21 cellular contexts compared by ENCODE assay signal in the genomic region with DNA sequence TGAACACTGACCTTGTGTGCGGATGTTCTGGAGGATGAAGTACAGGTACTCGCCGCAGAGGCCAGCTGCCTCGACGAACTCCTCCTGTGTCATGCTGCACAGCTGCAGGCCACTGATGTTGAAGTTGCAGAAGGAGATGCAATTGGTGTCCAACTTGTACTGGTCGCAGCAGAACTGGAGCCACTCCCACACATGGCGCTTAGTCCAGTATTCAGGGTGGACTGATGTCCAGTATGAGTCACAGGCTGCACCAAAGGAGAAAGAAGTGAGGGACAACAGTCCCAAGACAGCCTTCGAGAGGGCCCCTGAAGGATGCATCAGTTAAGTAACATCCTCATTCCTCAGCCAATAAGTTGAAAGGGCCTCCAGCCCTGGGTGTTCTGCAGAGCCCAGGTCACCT. TPM values are rescaled to one million over a fixed set of nuclear protein-coding genes. Genes with fewer than 3 reads are reported as not detected.
"Had no signal": no experiment of that assay in that cellular context is flagged by ENCODE, and none has a peak within 500 bp of the region (broad histone marks: within the 10 kb centered on the region; RNA-seq: fewer than 3 reads in every experiment).

No MANE protein-coding gene starts in this region.

- H3K9me3 ChIP-seq: SJCRH30 had no signal

- H3K4me3 ChIP-seq: PC-9, SJCRH30, SK-N-MC had no signal

- H3K36me3 ChIP-seq: brain microvascular endothelial cell, SJCRH30, WERI-Rb-1 had no signal

- H3K4me1 Mint-ChIP-seq: activated CD4-positive, alpha-beta memory T cell treated with anti-CD3 and anti-CD28 coated beads, Interleukin-2, amount 10 ng/mL, durations not matched to agents 7 days and 5 days; activated CD8-positive, alpha-beta memory T cell treated with anti-CD3 and anti-CD28 coated beads, Interleukin-2, amount 10 ng/mL, durations not matched to agents 7 days and 5 days; activated naive CD8-positive, alpha-beta T cell treated with anti-CD3 and anti-CD28 coated beads for 36 hours; activated T-helper 17 cell treated with anti-CD3 and anti-CD28 coated beads, Interleukin-2, amount 50 U/mL, for 72 hours had no signal

- H2AFZ ChIP-seq: PC-9 had no signal

- H3K27ac ChIP-seq: brain microvascular endothelial cell, PC-9, SJCRH30, SK-N-MC, WERI-Rb-1 had no signal

- H3K4me3 Mint-ChIP-seq: activated CD4-positive, alpha-beta memory T cell treated with anti-CD3 and anti-CD28 coated beads, Interleukin-2, amount 10 ng/mL, durations not matched to agents 7 days and 5 days; activated CD8-positive, alpha-beta memory T cell treated with anti-CD3 and anti-CD28 coated beads, Interleukin-2, amount 10 ng/mL, durations not matched to agents 7 days and 5 days; activated naive CD8-positive, alpha-beta T cell treated with anti-CD3 and anti-CD28 coated beads for 36 hours; activated T-cell treated with anti-CD3 and anti-CD28 coated beads, Interleukin-2, amount 50 U/mL, for 72 hours; activated T-helper 17 cell treated with anti-CD3 and anti-CD28 coated beads, Interleukin-2, amount 50 U/mL, for 72 hours had no signal

- H3K4me2 ChIP-seq: PC-9 had no signal

- H3K4me1 ChIP-seq: SJCRH30 had no signal

- H3K9me3 Mint-ChIP-seq: activated CD4-positive, alpha-beta memory T cell treated with anti-CD3 and anti-CD28 coated beads, Interleukin-2, amount 10 ng/mL, durations not matched to agents 7 days and 5 days; activated naive CD8-positive, alpha-beta T cell treated with anti-CD3 and anti-CD28 coated beads for 36 hours; activated T-cell treated with anti-CD3 and anti-CD28 coated beads, Interleukin-2, amount 50 U/mL, for 72 hours; activated T-helper 17 cell treated with anti-CD3 and anti-CD28 coated beads, Interleukin-2, amount 50 U/mL, for 72 hours had no signal

- H3K27me3 Mint-ChIP-seq: activated naive CD8-positive, alpha-beta T cell treated with anti-CD3 and anti-CD28 coated beads for 36 hours had no signal

- H3K36me3 Mint-ChIP-seq: activated CD8-positive, alpha-beta memory T cell treated with anti-CD3 and anti-CD28 coated beads, Interleukin-2, amount 10 ng/mL, durations not matched to agents 7 days and 5 days; activated naive CD8-positive, alpha-beta T cell treated with anti-CD3 and anti-CD28 coated beads for 36 hours had no signal

- H3K27ac Mint-ChIP-seq: activated CD4-positive, alpha-beta memory T cell treated with anti-CD3 and anti-CD28 coated beads, Interleukin-2, amount 10 ng/mL, durations not matched to agents 7 days and 5 days; activated CD8-positive, alpha-beta memory T cell treated with anti-CD3 and anti-CD28 coated beads, Interleukin-2, amount 10 ng/mL, durations not matched to agents 7 days and 5 days; activated naive CD8-positive, alpha-beta T cell treated with anti-CD3 and anti-CD28 coated beads for 36 hours; activated T-cell treated with anti-CD3 and anti-CD28 coated beads, Interleukin-2, amount 50 U/mL, for 72 hours; activated T-helper 17 cell treated with anti-CD3 and anti-CD28 coated beads, Interleukin-2, amount 50 U/mL, for 72 hours had no signal

- DNase-seq: activated CD4-positive, alpha-beta T cell treated with anti-CD3 and anti-CD28 coated beads for 1 hour; amniotic stem cell; central memory CD4-positive, alpha-beta T cell; T1000 had no signal

- ATAC-seq: activated CD8-positive, alpha-beta memory T cell treated with anti-CD3 and anti-CD28 coated beads, Interleukin-2, amount 10 ng/mL, durations not matched to agents 7 days and 5 days; activated T-cell treated with anti-CD3 and anti-CD28 coated beads, Interleukin-2, amount 50 U/mL, for 72 hours; activated T-helper 17 cell treated with anti-CD3 and anti-CD28 coated beads, Interleukin-2, amount 50 U/mL, for 72 hours had no signal

RNA-seq across cellular contexts. Expression of gene ELF5, which starts 20.1 kb away (rescaled TPM):
- total RNA-seq: activated CD4-positive, alpha-beta memory T cell treated with anti-CD3 and anti-CD28 coated beads, Interleukin-2, amount 10 ng/mL, durations not matched to agents 7 days and 5 days; activated CD8-positive, alpha-beta memory T cell treated with anti-CD3 and anti-CD28 coated beads, Interleukin-2, amount 10 ng/mL, durations not matched to agents 7 days and 5 days; activated naive CD8-positive, alpha-beta T cell treated with anti-CD3 and anti-CD28 coated beads for 36 hours; activated T-cell treated with anti-CD3 and anti-CD28 coated beads, Interleukin-2, amount 50 U/mL, for 72 hours; activated T-helper 17 cell treated with anti-CD3 and anti-CD28 coated beads, Interleukin-2, amount 50 U/mL, for 72 hours; aorta; chondrocyte; MCF 10A; NCI-H460; OCI-LY7; SJCRH30; T-helper 1 cell treated with Interleukin-12 subunit alpha and Interleukin-12 subunit beta and Interleukin-4 antibody, amounts not matched to agents 30 ng/mL and 1 ng/mL, for 36 hours; T-helper 2 cell treated with Interferon-gamma antibody and Interleukin-4, amounts not matched to agents 100 ng/mL and 5 ng/mL, for 36 hours had no signal
- polyA plus RNA-seq: aorta had no signal

RNA-seq across cellular contexts. Expression of gene CAT, which starts 54.7 kb away (rescaled TPM):
- total RNA-seq: NCI-H460 had no signal
